ENCODE assay signal across 19 cellular contexts in genomic region chr21:19999369-20000272, GRCh38.
DNase-seq lines count a peak whose midpoint lies in the region; ATAC-seq lines count a peak whose summit lies in the region.
"Had no signal": no experiment of that assay in that cellular context is flagged by ENCODE, and none has a peak within 500 bp of the region (broad histone marks: within the 10 kb centered on the region; RNA-seq: fewer than 3 reads in every experiment).

No MANE protein-coding gene starts in this region.

- DNase-seq in CMK (ENCODE audit: low read depth) (peak; percentile 100), NOMO-1 treated with DMSO at 0.1 percent for 48 hours (lab: John Stamatoyannopoulos, UW; ENCODE audit: unreplicated experiment) (peak; percentile 89), amniotic stem cell (lab: John Stamatoyannopoulos, UW) (no peak), activated T-cell treated with anti-CD3 and anti-CD28 coated beads for 4 hours (no peak)
- DNase-seq in activated CD4-positive, alpha-beta memory T cell treated with anti-CD3 and anti-CD28 coated beads for 36 hours, result no peak
- DNase-seq: activated CD4-positive, alpha-beta T cell treated with anti-CD3 and anti-CD28 coated beads, Interleukin-2, amount 10 ng/mL, durations not matched to agents 24 days and 14 days; activated T-cell treated with anti-CD3 and anti-CD28 coated beads, Interleukin-2, amount 50 U/mL, for 1 hour; COR-L47; endodermal cell; MM.1S; NCI-H2107; NCI-H69; stimulated activated naive CD4-positive, alpha-beta T cell; T-helper 2 cell had no signal

- intact Hi-C loops in dendritic cell treated with granulocyte-macrophage colony-stimulating factor and Interleukin-4, amounts not matched to agents 40 ng/mL and 50 ng/mL, for 4 days (cut with micrococcal nuclease), result no loop called here
- intact Hi-C loops in activated CD4-positive, alpha-beta memory T cell treated with anti-CD3 and anti-CD28 coated beads for 36 hours (cut with micrococcal nuclease), result no loop called here

- ATAC-seq in HG02678 (IDR thresholded peaks at IDR 0.05; ENCODE audit: unreplicated experiment), result peak; percentile 83
- ATAC-seq in HG03442 (IDR thresholded peaks at IDR 0.05; ENCODE audit: unreplicated experiment), result no peak
- ATAC-seq: GM23338, left lung had no signal

- H3K36me3 Mint-ChIP-seq in dendritic cell treated with granulocyte-macrophage colony-stimulating factor and Interleukin-4, amounts not matched to agents 40 ng/mL and 50 ng/mL, for 4 days (ENCODE audit: low read depth), result no peaks in the 10 kb centered on the region
- no peaks in the 10 kb centered on the region for H3K36me3 Mint-ChIP-seq in activated CD4-positive, alpha-beta memory T cell treated with anti-CD3 and anti-CD28 coated beads for 36 hours

- H3K27ac Mint-ChIP-seq in dendritic cell treated with granulocyte-macrophage colony-stimulating factor and Interleukin-4, amounts not matched to agents 40 ng/mL and 50 ng/mL, for 4 days, result no peak overlapping the region
- H3K27ac Mint-ChIP-seq in activated CD4-positive, alpha-beta memory T cell treated with anti-CD3 and anti-CD28 coated beads for 36 hours, result no peak overlapping the region
- H3K27ac Mint-ChIP-seq: activated CD4-positive, alpha-beta T cell treated with anti-CD3 and anti-CD28 coated beads, Interleukin-2, amount 10 ng/mL, durations not matched to agents 24 days and 14 days; endodermal cell; GM23338 had no signal

- H3K4me3 Mint-ChIP-seq in dendritic cell treated with granulocyte-macrophage colony-stimulating factor and Interleukin-4, amounts not matched to agents 40 ng/mL and 50 ng/mL, for 4 days, result peak overlapping the region; percentile 17
- H3K4me3 Mint-ChIP-seq in activated CD4-positive, alpha-beta memory T cell treated with anti-CD3 and anti-CD28 coated beads for 36 hours, result no peak overlapping the region
- H3K4me3 Mint-ChIP-seq: activated CD4-positive, alpha-beta T cell treated with anti-CD3 and anti-CD28 coated beads, Interleukin-2, amount 10 ng/mL, durations not matched to agents 24 days and 14 days; endodermal cell; GM23338 had no signal

- H3K4me1 Mint-ChIP-seq in dendritic cell treated with granulocyte-macrophage colony-stimulating factor and Interleukin-4, amounts not matched to agents 40 ng/mL and 50 ng/mL, for 4 days (ENCODE audit: low read depth), result peaks cover 11% of the 10 kb centered on the region
- H3K4me1 Mint-ChIP-seq in activated CD4-positive, alpha-beta memory T cell treated with anti-CD3 and anti-CD28 coated beads for 36 hours (ENCODE audit: low read depth), result no peaks in the 10 kb centered on the region
- H3K4me1 Mint-ChIP-seq: activated CD4-positive, alpha-beta T cell treated with anti-CD3 and anti-CD28 coated beads, Interleukin-2, amount 10 ng/mL, durations not matched to agents 24 days and 14 days; endodermal cell; GM23338 had no signal

- POLR2A ChIA-PET in activated CD4-positive, alpha-beta memory T cell treated with anti-CD3 and anti-CD28 coated beads for 36 hours (lab: Charles Lee), result no interaction called here

- CTCF ChIA-PET in activated CD4-positive, alpha-beta memory T cell treated with anti-CD3 and anti-CD28 coated beads for 36 hours (lab: Charles Lee), result no interaction called here

- H3K27me3 Mint-ChIP-seq in dendritic cell treated with granulocyte-macrophage colony-stimulating factor and Interleukin-4, amounts not matched to agents 40 ng/mL and 50 ng/mL, for 4 days, result no peaks in the 10 kb centered on the region
- H3K27me3 Mint-ChIP-seq in activated CD4-positive, alpha-beta memory T cell treated with anti-CD3 and anti-CD28 coated beads for 36 hours, result no peaks in the 10 kb centered on the region
- H3K27me3 Mint-ChIP-seq: activated CD4-positive, alpha-beta T cell treated with anti-CD3 and anti-CD28 coated beads, Interleukin-2, amount 10 ng/mL, durations not matched to agents 24 days and 14 days had no signal

- peaks cover 22% of the 10 kb centered on the region for H3K9me3 Mint-ChIP-seq in dendritic cell treated with granulocyte-macrophage colony-stimulating factor and Interleukin-4, amounts not matched to agents 40 ng/mL and 50 ng/mL, for 4 days
- H3K9me3 Mint-ChIP-seq in activated CD4-positive, alpha-beta memory T cell treated with anti-CD3 and anti-CD28 coated beads for 36 hours, result peaks cover 26% of the 10 kb centered on the region

Comparison
In these comparisons a context has a peak if more than half of its experiments do, and no peak if none do; other contexts are left out.
1. DNase-seq: peak in CMK (single experiment) and NOMO-1 treated with DMSO at 0.1 percent for 48 hours (single experiment); none in amniotic stem cell (single experiment), activated CD4-positive, alpha-beta memory T cell treated with anti-CD3 and anti-CD28 coated beads for 36 hours (single experiment) and activated T-cell treated with anti-CD3 and anti-CD28 coated beads for 4 hours (single experiment).